10 cellular contexts compared by ENCODE assay signal in genomic region chr12:76143343-76144252, GRCh38.
DNase-seq lines count a peak whose midpoint lies in the region; ATAC-seq lines count a peak whose summit lies in the region.
"Had no signal": no experiment of that assay in that cellular context is flagged by ENCODE, and none has a peak within 500 bp of the region (broad histone marks: within the 10 kb centered on the region; RNA-seq: fewer than 3 reads in every experiment).

No MANE protein-coding gene starts in this region.

- DNase-seq in central memory CD4-positive, alpha-beta T cell: peak; percentile 32
- DNase-seq in stimulated activated CD4-positive, alpha-beta T cell treated with anti-CD3 and anti-CD28 coated beads, Interleukin-1b, Interleukin-23, amount 100 ng/mL, for 48 hours: no peak
- DNase-seq in stimulated activated CD4-positive, alpha-beta T cell treated with anti-CD3 and anti-CD28 coated beads, Interleukin-2, amount 100 ng/mL, for 48 hours: no peak
- DNase-seq in substantia nigra (lab: John Stamatoyannopoulos, UW): no peak
- DNase-seq in DMS53 (lab: John Stamatoyannopoulos, UW): no peak
- DNase-seq: NCI-H446 treated with DMSO at 0.1 percent for 48 hours had no signal

- no peak overlapping the region for H3K27ac ChIP-seq in substantia nigra (ENCODE audit: low read depth, low read length, poor library complexity, severe bottlenecking)
- H3K27ac ChIP-seq: prostate gland had no signal

- ATAC-seq in GM18499 (IDR thresholded peaks at IDR 0.05; ENCODE audit: insufficient read depth, unreplicated experiment) (peak; percentile 89), GM21367 (IDR thresholded peaks at IDR 0.05; ENCODE audit: unreplicated experiment) (peak; percentile 98), HG03342 (IDR thresholded peaks at IDR 0.05; ENCODE audit: unreplicated experiment) (peak; percentile 96)
